ENCODE assay signal across 26 cellular contexts in the genomic region with DNA sequence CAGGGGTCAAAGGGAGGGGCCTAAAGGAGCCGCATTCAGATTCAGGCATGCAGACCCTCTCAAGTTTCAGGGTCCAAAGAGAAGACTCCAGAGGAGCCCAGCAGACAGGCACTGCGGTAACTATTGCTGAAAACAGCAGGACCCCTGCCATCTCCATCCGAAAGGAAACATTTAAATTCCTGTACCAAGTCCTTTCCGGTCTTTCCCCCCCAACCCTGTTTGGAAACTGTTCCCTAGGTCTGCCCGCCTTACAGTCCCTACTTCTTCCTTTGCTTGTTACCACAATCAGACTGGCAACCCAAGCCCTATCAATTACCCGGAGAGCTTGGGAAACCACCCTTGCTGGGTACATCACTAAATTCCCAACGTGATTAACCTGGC.
DNase-seq lines count a peak whose midpoint lies in the region; ATAC-seq and TF ChIP-seq lines count a peak whose summit lies in the region.
"Had no signal": no experiment of that assay in that cellular context is flagged by ENCODE, and none has a peak within 500 bp of the region (broad histone marks: within the 10 kb centered on the region; RNA-seq: fewer than 3 reads in every experiment).

No MANE protein-coding gene starts in this region.

- peaks cover 45% of the 10 kb centered on the region for H3K4me1 ChIP-seq in cardiac muscle cell (ENCODE audit: low read depth)
- peaks cover 5 to 24% (median 20%) of the 10 kb centered on the region in 9 donors for H3K4me1 ChIP-seq in heart right ventricle
- peaks cover 11 to 16% of the 10 kb centered on the region in 2 experiments for H3K4me1 ChIP-seq in trophoblast cell (ENCODE audit: control insufficient read depth in 1 of 2, insufficient read depth in 2 of 2, low read length in 2 of 2)
- H3K4me1 ChIP-seq in MM.1S (ENCODE audit: low read length): no peaks in the 10 kb centered on the region
- H3K4me1 ChIP-seq in effector memory CD4-positive, alpha-beta T cell (ENCODE audit: control insufficient read depth, insufficient read depth, low read length, poor library complexity, severe bottlenecking): no peaks in the 10 kb centered on the region
- H3K4me1 ChIP-seq: breast epithelium had no signal

- peak overlapping the region; percentile 29 for H3K4me2 ChIP-seq in trophoblast cell (ENCODE audit: low read length)
- H3K4me2 ChIP-seq in MM.1S (ENCODE audit: low read depth, low read length): no peak overlapping the region
- H3K4me2 ChIP-seq: PC-9, smooth muscle cell had no signal

- no peak for TF ChIP-seq CTCF in cardiac muscle cell (IDR thresholded peaks at IDR 0.05; ENCODE audit: low read depth, low read length)
- TF ChIP-seq CTCF in heart right ventricle (IDR thresholded peaks at IDR 0.05): no peak
- no peak for TF ChIP-seq CTCF in MM.1S (IDR thresholded peaks at IDR 0.05; ENCODE audit: low read length)

- no peaks in the 10 kb centered on the region for H3K79me2 ChIP-seq in trophoblast cell (ENCODE audit: control insufficient read depth, insufficient read depth, low read length, poor library complexity)
- H3K79me2 ChIP-seq in MM.1S (ENCODE audit: low read length): no peaks in the 10 kb centered on the region
- H3K79me2 ChIP-seq: parathyroid adenoma had no signal

- H3K27ac ChIP-seq in cardiac muscle cell: peak overlapping the region; percentile 83
- no peak overlapping the region for H3K27ac ChIP-seq in heart right ventricle
- no peak overlapping the region for H3K27ac ChIP-seq in trophoblast cell (ENCODE audit: low read depth, low read length)
- no peak overlapping the region for H3K27ac ChIP-seq in MM.1S (ENCODE audit: low read length)
- no peak overlapping the region for H3K27ac ChIP-seq in effector memory CD4-positive, alpha-beta T cell (ENCODE audit: insufficient read depth, low read length, poor library complexity, severe bottlenecking)
- H3K27ac ChIP-seq: breast epithelium, heart left ventricle, parathyroid adenoma, PC-9, tibial nerve had no signal

- H3K27me3 ChIP-seq in cardiac muscle cell (no peaks in the 10 kb centered on the region), heart right ventricle (no peaks in the 10 kb centered on the region), trophoblast cell (ENCODE audit: insufficient read depth, low read length) (no peaks in the 10 kb centered on the region), MM.1S (replicated peaks; ENCODE audit: insufficient read depth, low read length) (no peaks in the 10 kb centered on the region)
- H3K27me3 ChIP-seq in effector memory CD4-positive, alpha-beta T cell (replicated peaks; ENCODE audit: control insufficient read depth, insufficient read depth, low read length, poor library complexity, severe bottlenecking): no peaks in the 10 kb centered on the region
- H3K27me3 ChIP-seq: breast epithelium, heart left ventricle, tibial nerve had no signal

- no peaks in the 10 kb centered on the region for H3K36me3 ChIP-seq in cardiac muscle cell
- H3K36me3 ChIP-seq in heart right ventricle: peaks cover 0 to 68% (median 19%) of the 10 kb centered on the region in 9 donors
- H3K36me3 ChIP-seq in trophoblast cell (ENCODE audit: control insufficient read depth in 1 of 2, insufficient read depth in 2 of 2, low read length in 2 of 2): no peaks in the 10 kb centered on the region
- H3K36me3 ChIP-seq in MM.1S (replicated peaks; ENCODE audit: insufficient read depth, low read length): no peaks in the 10 kb centered on the region
- H3K36me3 ChIP-seq in effector memory CD4-positive, alpha-beta T cell (ENCODE audit: control insufficient read depth, insufficient read depth, low read length): peaks cover 28% of the 10 kb centered on the region
- H3K36me3 ChIP-seq: breast epithelium had no signal

- no peak overlapping the region for H4K91ac ChIP-seq in trophoblast cell (ENCODE audit: low read depth, low read length)

- DNase-seq in cardiac muscle cell (ENCODE audit: low read depth in 1 of 2, low spot score in 1 of 2): peak in 1 of 2 donors; percentile 61
- no peak for DNase-seq in heart right ventricle
- DNase-seq in ecto neural progenitor cell (ENCODE audit: low spot score): peak; percentile 70
- peak; percentile 86 for DNase-seq in iPS-NIHi7 (ENCODE audit: extremely low spot score)
- DNase-seq in trophoblast cell: no peak
- DNase-seq in NCI-H226: no peak
- DNase-seq in MM.1S: no peak
- no peak for DNase-seq in effector memory CD4-positive, alpha-beta T cell
- DNase-seq: activated CD4-positive, alpha-beta T cell treated with anti-CD3 and anti-CD28 coated beads for 48 hours; activated T-cell treated with anti-CD3 and anti-CD28 coated beads, Interleukin-2, amount 50 U/mL, for 24 hours; CD4-positive, CD25-positive, alpha-beta regulatory T cell; effector CD8-positive, alpha-beta T cell; foreskin fibroblast; KBM-7; NCI-H1417 treated with DMSO at 0.1 percent for 48 hours; NCI-H510A treated with DMSO at 0.1 percent for 48 hours; stimulated activated CD4-positive, alpha-beta T cell treated with anti-CD3 and anti-CD28 coated beads, Interleukin-1b, Interleukin-23, amount 100 ng/mL, for 48 hours had no signal

- no peak overlapping the region for H3K4me3 ChIP-seq in cardiac muscle cell
- no peak overlapping the region for H3K4me3 ChIP-seq in heart right ventricle
- no peak overlapping the region for H3K4me3 ChIP-seq in trophoblast cell (ENCODE audit: low read depth, low read length)
- no peak overlapping the region for H3K4me3 ChIP-seq in MM.1S (ENCODE audit: low read length)
- H3K4me3 ChIP-seq in effector memory CD4-positive, alpha-beta T cell (ENCODE audit: insufficient read depth, low read depth, low read length, poor library complexity, severe bottlenecking): no peak overlapping the region
- H3K4me3 ChIP-seq: breast epithelium, heart left ventricle, PC-9, smooth muscle cell, tibial nerve had no signal

- no peak overlapping the region for H3K4ac ChIP-seq in trophoblast cell (ENCODE audit: low read depth, low read length)

- H3K9me3 ChIP-seq in cardiac muscle cell (ENCODE audit: low read depth): no peaks in the 10 kb centered on the region
- H3K9me3 ChIP-seq in heart right ventricle: no peaks in the 10 kb centered on the region
- no peaks in the 10 kb centered on the region for H3K9me3 ChIP-seq in trophoblast cell (ENCODE audit: insufficient read depth, low read depth, low read length)
- H3K9me3 ChIP-seq in MM.1S (replicated peaks; ENCODE audit: insufficient read depth, low read length): no peaks in the 10 kb centered on the region
- no peaks in the 10 kb centered on the region for H3K9me3 ChIP-seq in effector memory CD4-positive, alpha-beta T cell (ENCODE audit: control insufficient read depth, low read length)
- H3K9me3 ChIP-seq: breast epithelium, heart left ventricle, tibial nerve had no signal

- no peak overlapping the region for H3K23ac ChIP-seq in trophoblast cell (ENCODE audit: low read length)

- intact Hi-C loops in heart right ventricle (cut with DNase I): loop anchor here in 1 of 10 donors (5.0 kb wide), 1 partner anchor 83 kb away; a partner anchor contains a TSS

- H2AK5ac ChIP-seq in trophoblast cell (ENCODE audit: low read length): no peak overlapping the region

- no peak overlapping the region for H4K12ac ChIP-seq in trophoblast cell (ENCODE audit: low read depth, low read length)

- no peak overlapping the region for H3K9ac ChIP-seq in trophoblast cell (ENCODE audit: low read length)
- no peak overlapping the region for H3K9ac ChIP-seq in MM.1S (ENCODE audit: low read length)
- H3K9ac ChIP-seq: parathyroid adenoma had no signal

- no peak overlapping the region for H3K18ac ChIP-seq in trophoblast cell (ENCODE audit: low read length)

- no peak overlapping the region for H3K14ac ChIP-seq in trophoblast cell (ENCODE audit: low read length)

- no peak overlapping the region for H2AFZ ChIP-seq in trophoblast cell (ENCODE audit: insufficient read depth, low read length, poor library complexity)
- H2AFZ ChIP-seq in MM.1S (ENCODE audit: low read length): no peak overlapping the region
- H2AFZ ChIP-seq: parathyroid adenoma, PC-9 had no signal

- no peaks in the 10 kb centered on the region for H3K9me2 ChIP-seq in MM.1S (replicated peaks; ENCODE audit: insufficient read depth, low read length)

- H2BK12ac ChIP-seq in trophoblast cell (ENCODE audit: low read length): no peak overlapping the region

- no peaks in the 10 kb centered on the region for H3K79me1 ChIP-seq in trophoblast cell (ENCODE audit: low read length)

- no peak for ATAC-seq in heart right ventricle
- ATAC-seq: esophagus mucosa; heart left ventricle; natural killer cell treated with Interleukin-12 subunit alpha and Interleukin-12 subunit beta and Interleukin-15 and Interleukin-18, amount 100 ng/mL, for 72 hours; Right ventricle myocardium inferior had no signal

- H2BK5ac ChIP-seq in trophoblast cell (ENCODE audit: low read depth, low read length, poor library complexity): no peak overlapping the region

- H3F3A ChIP-seq in MM.1S (ENCODE audit: insufficient read depth, low read length): no peaks in the 10 kb centered on the region

- H2BK120ac ChIP-seq in trophoblast cell (ENCODE audit: insufficient read depth, low read length, poor library complexity): no peak overlapping the region

- 69 to 84% methylated on average over 7 of the region's 7 CpGs for WGBS in heart right ventricle, 2 donors
- no CpG with 5 or more reads among the region's 7 CpGs for WGBS in trophoblast cell (ENCODE audit: extremely low coverage, insufficient coverage, insufficient read length)

- no peak overlapping the region for H4K8ac ChIP-seq in trophoblast cell (ENCODE audit: low read depth, low read length)

- no peaks in the 10 kb centered on the region for H4K20me1 ChIP-seq in MM.1S (ENCODE audit: insufficient read depth, low read length)

Comparison
In these comparisons a context has a peak if more than half of its experiments do, and no peak if none do; other contexts are left out.
1. DNase-seq: peak in ecto neural progenitor cell (single experiment) and iPS-NIHi7 (single experiment); none in heart right ventricle (0 of 2), trophoblast cell (0 of 2), NCI-H226 (single experiment), MM.1S (single experiment) and effector memory CD4-positive, alpha-beta T cell (0 of 3).